In the genomic region with DNA sequence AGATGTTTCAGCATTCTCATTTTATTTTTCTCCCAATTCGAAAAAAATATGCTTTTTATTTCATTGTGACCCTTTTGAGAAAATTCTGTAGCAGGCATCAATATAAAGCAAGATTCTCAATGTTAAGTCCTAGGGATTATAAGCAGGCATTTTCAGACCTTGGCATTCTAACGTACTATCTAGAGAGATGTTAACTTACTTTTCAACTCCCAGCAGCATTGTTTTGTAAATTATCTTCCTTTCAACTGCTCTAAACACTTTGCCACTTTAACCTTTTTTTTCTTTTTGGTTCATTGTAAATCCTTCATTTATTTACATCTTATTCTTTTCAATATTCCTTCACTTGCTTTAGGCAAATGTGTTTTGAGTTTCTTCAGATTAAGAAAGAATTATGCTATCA, we compare ENCODE assay signal across 1 cellular context.
TF ChIP-seq lines count a peak whose summit lies in the region.

No MANE protein-coding gene starts in this region.

TF ChIP-seq in SK-N-SH, 30 proteins besides CTCF, POLR2A, EP300 and RAD21 (continued from another document):
- TF ChIP-seq REST (IDR thresholded peaks at IDR 0.05; ENCODE audit: low read depth, low read length) (no peak), PBX3 (IDR thresholded peaks at IDR 0.05) (no peak), GABPA (IDR thresholded peaks at IDR 0.05; ENCODE audit: low read depth) (no peak)
